In the genomic region with DNA sequence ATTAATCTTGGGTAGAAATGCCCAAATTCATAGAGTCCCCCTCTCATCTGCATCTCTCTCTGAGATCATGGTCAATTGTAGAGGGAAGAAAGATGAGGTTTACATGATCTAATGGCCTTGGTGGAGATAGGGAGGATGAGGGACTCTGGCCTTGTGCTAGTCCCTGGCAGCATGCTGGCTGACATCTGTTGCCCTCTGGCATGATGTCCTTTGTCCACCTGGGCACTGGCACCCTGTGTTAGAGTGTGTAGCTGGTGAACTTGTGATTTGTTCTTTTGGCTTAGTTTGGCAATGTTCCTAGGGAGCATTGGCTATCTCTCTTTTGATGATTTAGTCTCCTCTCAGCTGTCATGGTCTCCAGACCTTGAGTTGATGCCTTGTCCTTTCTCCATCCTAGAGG, we compare ENCODE assay signal across 33 cellular contexts.
"Had no signal": no experiment of that assay in that cellular context is flagged by ENCODE, and none has a peak within 500 bp of the region (broad histone marks: within the 10 kb centered on the region; RNA-seq: fewer than 3 reads in every experiment).

No MANE protein-coding gene starts in this region.

- ATAC-seq: activated naive CD4-positive, alpha-beta T cell treated with anti-CD3 and anti-CD28 coated beads, Interleukin-2, amount 50 U/mL, for 72 hours; activated T-cell treated with anti-CD3 and anti-CD28 coated beads, Interleukin-2, amount 50 U/mL, for 4 hours; body of pancreas; Panc1 had no signal

- H3K27me3 ChIP-seq: adrenal gland, body of pancreas, breast epithelium, SJSA1 had no signal

- H3K4me2 ChIP-seq: SK-N-SH had no signal

- H3K9me3 ChIP-seq: adrenal gland, body of pancreas, SJSA1 had no signal

- FAIRE-seq: astrocyte had no signal

- H3K36me3 ChIP-seq: adrenal gland, breast epithelium, SJSA1 had no signal

- DNase-seq: activated B cell treated with CpG ODN at 0.5 μM for 24 hours; activated CD4-positive, alpha-beta memory T cell treated with anti-CD3 and anti-CD28 coated beads for 36 hours; activated CD4-positive, alpha-beta T cell treated with anti-CD3 and anti-CD28 coated beads for 4 hours; activated CD4-positive, alpha-beta T cell treated with anti-CD3 and anti-CD28 coated beads, Interleukin-2, amount 50 U/mL, for 1 hour; activated CD4-positive, CD25-positive, alpha-beta regulatory T cell treated with anti-CD3 and anti-CD28 coated beads, Interleukin-2, amount 50 U/mL, for 72 hours; activated CD8-positive, alpha-beta memory T cell treated with anti-CD3 and anti-CD28 coated beads, Interleukin-2, amount 50 U/mL, for 4 hours; activated gamma-delta T cell treated with Interleukin-2 at 50 U/mL for 16 hours; activated naive CD4-positive, alpha-beta T cell treated with anti-CD3 and anti-CD28 coated beads for 36 hours; activated T-cell treated with anti-CD3 and anti-CD28 coated beads for 4 hours; activated T-cell treated with anti-CD3 and anti-CD28 coated beads, Interleukin-2, amount 50 U/mL, for 4 hours; adrenal gland; body of pancreas; central memory CD4-positive, alpha-beta T cell; KG1; NCI-H1092 treated with DMSO at 0.1 percent for 48 hours; NCI-H146; NCI-H187; NCI-H2029 treated with DMSO at 0.1 percent for 48 hours; NCI-H2171 treated with DMSO at 0.1 percent for 48 hours; NCI-H2227 treated with DMSO at 0.1 percent for 48 hours; NCI-H446; NCI-H510A treated with DMSO at 0.1 percent for 48 hours; NCI-H69; NCI-H82; RPMI8226; SHP77 treated with DMSO at 0.1 percent for 48 hours; SK-N-SH had no signal

- H3K27ac ChIP-seq: adrenal gland, body of pancreas, breast epithelium, SJSA1, VCaP had no signal

- H3K4me1 ChIP-seq: adrenal gland, body of pancreas, breast epithelium had no signal

- H3K9ac ChIP-seq: SK-N-SH had no signal

- H3K9me2 ChIP-seq: SK-N-SH had no signal

- H3K4me3 ChIP-seq: adrenal gland, body of pancreas, breast epithelium, SJSA1 had no signal
